In genomic region chr3:157088133-157088488, GRCh38 we compare ENCODE assay signal across 7 cellular contexts.
DNase-seq lines count a peak whose midpoint lies in the region; ATAC-seq lines count a peak whose summit lies in the region.

No MANE protein-coding gene starts in this region.

- intact Hi-C loops in activated T-helper 2 cell treated with anti-CD3 and anti-CD28 coated beads, Interferon-gamma antibody, Interleukin-2, Interleukin-4, amounts not matched to agents 10 μg/mL and 5 μg/mL and 100 μg/mL, durations not matched to agents 14 hours and 24 hours and 36 hours (cut with micrococcal nuclease): loop anchor here (1.0 to 2.0 kb wide), 7 partner anchors 40 to 605 kb away; partner anchors contain the start of genes CCNL1, SSR3 and TIPARP

- H3K27ac Mint-ChIP-seq in activated T-helper 2 cell treated with anti-CD3 and anti-CD28 coated beads, Interferon-gamma antibody, Interleukin-2, Interleukin-4, amounts not matched to agents 10 μg/mL and 5 μg/mL and 100 μg/mL, durations not matched to agents 14 hours and 24 hours and 36 hours: peak overlapping the region; percentile 98
- peak overlapping the region; percentile 10 to 95 (median 94) for H3K27ac Mint-ChIP-seq in immature natural killer cell

- no peaks in the 10 kb centered on the region for H3K27me3 Mint-ChIP-seq in activated T-helper 2 cell treated with anti-CD3 and anti-CD28 coated beads, Interferon-gamma antibody, Interleukin-2, Interleukin-4, amounts not matched to agents 10 μg/mL and 5 μg/mL and 100 μg/mL, durations not matched to agents 14 hours and 24 hours and 36 hours (ENCODE audit: low read depth)
- H3K27me3 Mint-ChIP-seq in immature natural killer cell (ENCODE audit: low read depth in 3 of 3): peaks cover 5 to 16% (median 13%) of the 10 kb centered on the region in 3 donors

- no peak for DNase-seq in activated T-helper 2 cell treated with anti-CD3 and anti-CD28 coated beads, Interferon-gamma antibody, Interleukin-2, Interleukin-4, amounts not matched to agents 10 μg/mL and 5 μg/mL and 100 μg/mL, durations not matched to agents 14 hours and 24 hours and 36 hours (ENCODE audit: low spot score)
- DNase-seq in immature natural killer cell (no peak), substantia nigra (lab: John Stamatoyannopoulos, UW) (no peak), NCI-H345 (lab: John Stamatoyannopoulos, UW) (no peak)

- ATAC-seq in HG02678 (IDR thresholded peaks at IDR 0.05; ENCODE audit: unreplicated experiment) (peak; percentile 0), HG03439 (IDR thresholded peaks at IDR 0.05; ENCODE audit: unreplicated experiment) (no peak), GM19467 (IDR thresholded peaks at IDR 0.05; ENCODE audit: unreplicated experiment) (no peak)

- no peaks in the 10 kb centered on the region for H3K9me3 Mint-ChIP-seq in activated T-helper 2 cell treated with anti-CD3 and anti-CD28 coated beads, Interferon-gamma antibody, Interleukin-2, Interleukin-4, amounts not matched to agents 10 μg/mL and 5 μg/mL and 100 μg/mL, durations not matched to agents 14 hours and 24 hours and 36 hours
- H3K9me3 Mint-ChIP-seq in immature natural killer cell: peaks cover 0 to 1% (median 0%) of the 10 kb centered on the region in 6 donors

- H3K27ac ChIP-seq in substantia nigra (ENCODE audit: low read depth, low read length, poor library complexity, severe bottlenecking): peak overlapping the region; percentile 98

- no peaks in the 10 kb centered on the region for H3K36me3 Mint-ChIP-seq in activated T-helper 2 cell treated with anti-CD3 and anti-CD28 coated beads, Interferon-gamma antibody, Interleukin-2, Interleukin-4, amounts not matched to agents 10 μg/mL and 5 μg/mL and 100 μg/mL, durations not matched to agents 14 hours and 24 hours and 36 hours (ENCODE audit: low read depth)
- H3K36me3 Mint-ChIP-seq in immature natural killer cell: peaks cover 0 to 4% (median 0%) of the 10 kb centered on the region in 3 donors

- peak overlapping the region; percentile 76 for H3K4me3 Mint-ChIP-seq in activated T-helper 2 cell treated with anti-CD3 and anti-CD28 coated beads, Interferon-gamma antibody, Interleukin-2, Interleukin-4, amounts not matched to agents 10 μg/mL and 5 μg/mL and 100 μg/mL, durations not matched to agents 14 hours and 24 hours and 36 hours (ENCODE audit: low read depth)
- peak overlapping the region; percentile 86 to 92 (median 88) for H3K4me3 Mint-ChIP-seq in immature natural killer cell

- H3K4me1 Mint-ChIP-seq in activated T-helper 2 cell treated with anti-CD3 and anti-CD28 coated beads, Interferon-gamma antibody, Interleukin-2, Interleukin-4, amounts not matched to agents 10 μg/mL and 5 μg/mL and 100 μg/mL, durations not matched to agents 14 hours and 24 hours and 36 hours (ENCODE audit: low read depth): peaks cover 71% of the 10 kb centered on the region
- peaks cover 21 to 25% of the 10 kb centered on the region in 2 donors for H3K4me1 Mint-ChIP-seq in immature natural killer cell
